In genomic region chr17:6712058-6712853, GRCh38 we compare ENCODE assay signal across 12 cellular contexts. TPM values are rescaled to one million over a fixed set of nuclear protein-coding genes. Genes with fewer than 3 reads are reported as not detected.
DNase-seq lines count a peak whose midpoint lies in the region; ATAC-seq, FAIRE-seq and TF ChIP-seq lines count a peak whose summit lies in the region.
"Had no signal": no experiment of that assay in that cellular context is flagged by ENCODE, and none has a peak within 500 bp of the region (broad histone marks: within the 10 kb centered on the region; RNA-seq: fewer than 3 reads in every experiment).

No MANE protein-coding gene starts in this region.

- H3K27me3 ChIP-seq in HCT116 (ENCODE audit: insufficient read depth, low read length) (no peaks in the 10 kb centered on the region), small intestine (ENCODE audit: control insufficient read depth in 2 of 2, insufficient read depth in 2 of 2, low read length in 2 of 2) (peaks cover 8 to 22% of the 10 kb centered on the region in 2 donors)

- TF ChIP-seq RAD21 in HCT116 (IDR thresholded peaks at IDR 0.05; ENCODE audit: low read depth): no peak

- no peak overlapping the region for H3K27ac ChIP-seq in HCT116 (ENCODE audit: low read depth, low read length)
- no peak overlapping the region for H3K27ac ChIP-seq in small intestine (ENCODE audit: low read depth in 1 of 2, low read length in 1 of 2)
- H3K27ac ChIP-seq: stomach had no signal

- intact Hi-C loops in HCT116 (cut with micrococcal nuclease): no loop called here

- H3K4me3 ChIP-seq in HCT116 (replicated peaks in 1 of 2; ENCODE audit: low read depth in 1 of 2, low read length in 2 of 2) (no peak overlapping the region), small intestine (ENCODE audit: low read depth in 1 of 2, low read length in 2 of 2) (no peak overlapping the region)

- 0 out of 2 replicates have a peak overlapping the region, but pooled peaks have one; percentile 12 for H3K4me2 ChIP-seq in HCT116 (ENCODE audit: low read length)

- H4K20me1 ChIP-seq in HCT116 (ENCODE audit: insufficient read depth): no peaks in the 10 kb centered on the region

- FAIRE-seq in frontal cortex (lab: Jason Lieb, UNC) (no peak), small intestine (lab: Jason Lieb, UNC) (no peak)
- FAIRE-seq: GM12892 had no signal

- 38 to 53% (median 40%) methylated on average over 11 of the region's 11 CpGs for WGBS in small intestine, 3 donors

- RAD21 ChIA-PET in HCT116 (lab: Charles Lee; ENCODE audit: low non-redundant PET in 1 of 2, low total read pairs in 2 of 2, uncharacterized antibody in 2 of 2, unreplicated experiment in 2 of 2): no interaction called here

- H3K9me3 ChIP-seq in HCT116 (ENCODE audit: control insufficient read depth in 1 of 2, insufficient read depth in 1 of 2, low read depth in 1 of 2, low read length in 2 of 2): no peaks in the 10 kb centered on the region
- H3K9me3 ChIP-seq in small intestine (ENCODE audit: control insufficient read depth, low read depth): no peaks in the 10 kb centered on the region

- peak; percentile 81 for ATAC-seq in HCT116
- no peak for ATAC-seq in HG02840 (IDR thresholded peaks at IDR 0.05; ENCODE audit: low FRiP score, unreplicated experiment)
- ATAC-seq in GM21576 (IDR thresholded peaks at IDR 0.05; ENCODE audit: unreplicated experiment): no peak
- ATAC-seq: activated CD8-positive, alpha-beta T cell treated with anti-CD3 and anti-CD28 coated beads for 36 hours had no signal

- POLR2A ChIA-PET in HCT116 (lab: Charles Lee): no interaction called here

- no peak for TF ChIP-seq CTCF in HCT116 (IDR thresholded peaks at IDR 0.05 in 2 of 3, conservative IDR thresholded peaks at IDR 0.05 in 1 of 3; ENCODE audit: borderline replicate concordance in 1 of 3, insufficient read depth in 1 of 3, low read depth in 2 of 3, low read length in 2 of 3)

- H3K36me3 ChIP-seq in HCT116 (ENCODE audit: control insufficient read depth in 1 of 2, insufficient read depth in 2 of 2, low read length in 2 of 2): no peaks in the 10 kb centered on the region
- no peaks in the 10 kb centered on the region for H3K36me3 ChIP-seq in small intestine (ENCODE audit: control insufficient read depth in 2 of 2, insufficient read depth in 2 of 2, low read length in 2 of 2)
- H3K36me3 ChIP-seq: stomach had no signal

- H3K9me2 ChIP-seq in HCT116 (ENCODE audit: insufficient read depth): no peaks in the 10 kb centered on the region

- no peak overlapping the region for H2AFZ ChIP-seq in HCT116 (ENCODE audit: low read depth, low read length, poor library complexity, severe bottlenecking)

- peaks cover 8% of the 10 kb centered on the region in 2 experiments; a peak in 3 of 4 replicates for H3K4me1 ChIP-seq in HCT116 (ENCODE audit: control insufficient read depth in 1 of 2, insufficient read depth in 2 of 2, low read length in 2 of 2)
- H3K4me1 ChIP-seq in small intestine (ENCODE audit: control insufficient read depth in 2 of 2, insufficient read depth in 1 of 2, low read depth in 1 of 2, low read length in 1 of 2): peaks cover 0 to 3% of the 10 kb centered on the region in 2 donors

- no peak overlapping the region for H3K9ac ChIP-seq in HCT116 (ENCODE audit: low read length)

- DNase-seq in HCT116 (ENCODE audit: low read depth, low spot score) (no peak), SKM-1 treated with dmso at 0.1 percent for 144 hours (lab: John Stamatoyannopoulos, UW; ENCODE audit: unreplicated experiment) (peak; percentile 32), frontal cortex (ENCODE audit: low spot score in 2 of 2) (peak; percentile 38 to 47), pons (ENCODE audit: low spot score) (peak; percentile 47), H4 (ENCODE audit: low spot score) (no peak), small intestine (no peak)
- DNase-seq: activated CD8-positive, alpha-beta T cell treated with anti-CD3 and anti-CD28 coated beads for 36 hours; NCI-H524 treated with DMSO at 0.1 percent for 48 hours; stomach had no signal

- CTCF ChIA-PET in HCT116 (lab: Charles Lee): interaction anchor here (3.1 kb wide), 1 partner anchor 11 kb away, joined by 10 read pairs; no protein-coding TSS in a partner anchor

- BruUV-seq in HCT116 (replicated peaks; lab: Mats Ljungman, UMichigan): no TSS peak

- H3K79me2 ChIP-seq in HCT116 (ENCODE audit: insufficient read depth, low read length): no peaks in the 10 kb centered on the region

- no peak for TF ChIP-seq POLR2A in HCT116 (IDR thresholded peaks at IDR 0.05; ENCODE audit: borderline replicate concordance, extremely low read depth, insufficient read depth, insufficient read length)

TF ChIP-seq in HCT116, 20 proteins besides CTCF, POLR2A, EP300 and RAD21:
- TF ChIP-seq SIN3A (IDR thresholded peaks at IDR 0.05; ENCODE audit: low read depth): no peak
- peak; percentile 52 for TF ChIP-seq TCF7L2 (IDR thresholded peaks at IDR 0.05; ENCODE audit: borderline replicate concordance, extremely low read depth, insufficient read depth, insufficient read length)

RNA-seq across cellular contexts. Expression of gene SLC13A5, which starts 0.9 kb away (rescaled TPM):
- total RNA-seq in HCT116 (2021; ENCODE audit: unreplicated experiment) (0.07 TPM), frontal cortex (0.41 TPM)
- polyA plus RNA-seq in HCT116 (2012): 0.07 and 0.27 TPM in 2 replicates
- not detected in 2 replicates for total RNA-seq in H4 (2014; rRNA removed; shearing (Covaris generic))
- polyA plus RNA-seq in small intestine: under 1 TPM in 1 of 3 donors, not detected in 2; 0.10 TPM
- total RNA-seq: activated CD8-positive, alpha-beta T cell treated with anti-CD3 and anti-CD28 coated beads for 36 hours; stomach had no signal

RNA-seq across cellular contexts. Expression of gene XAF1, which starts 43.6 kb away (rescaled TPM):
- total RNA-seq in HCT116 (2021; ENCODE audit: unreplicated experiment) (0.25 TPM), frontal cortex (2.0 TPM)
- polyA plus RNA-seq in HCT116 (2012): 0.29 TPM in 1 of 2 replicates, not detected in the other
- total RNA-seq in H4 (2014; rRNA removed; shearing (Covaris generic)): 33.0 and 44.8 TPM in 2 replicates
- polyA plus RNA-seq in small intestine: 10 to 100 TPM in 1 of 3 donors, 1 to 10 TPM in 2; 7.6 to 25.8 (median 7.8) TPM

Comparison
In these comparisons a context has a peak if more than half of its experiments do, and no peak if none do; other contexts are left out.
1. DNase-seq: peak in SKM-1 treated with dmso at 0.1 percent for 144 hours (single experiment), frontal cortex (2 of 2) and pons (single experiment); none in HCT116 (single experiment), H4 (single experiment) and small intestine (single experiment).
2. RNA of gene XAF1, which starts 43.6 kb away (total RNA-seq): 33.0 to 44.8 TPM in H4; 2.0 TPM in frontal cortex (single experiment) and 0.25 TPM in HCT116 (single experiment); every median in the first group is over 10 times any median in the second.